In genomic region chr20:20017852-20018245, GRCh38 we compare ENCODE assay signal across 8 cellular contexts. TPM values are rescaled to one million over a fixed set of nuclear protein-coding genes. Genes with fewer than 3 reads are reported as not detected.
DNase-seq lines count a peak whose midpoint lies in the region; ATAC-seq and TF ChIP-seq lines count a peak whose summit lies in the region.

No MANE protein-coding gene starts in this region.

- BruUV-seq in mammary epithelial cell (replicated peaks; lab: Mats Ljungman, UMichigan) = no TSS peak

- TF ChIP-seq POLR2A in lower leg skin (IDR thresholded peaks at IDR 0.05) = no peak

- H3K9me3 ChIP-seq in mammary epithelial cell (replicated peaks; ENCODE audit: insufficient read depth, low read length) (no peaks in the 10 kb centered on the region), upper lobe of right lung (no peaks in the 10 kb centered on the region)

- H3K4me2 ChIP-seq in mammary epithelial cell (ENCODE audit: insufficient read depth, low read depth, low read length) = peak overlapping the region; percentile 97

- H3K36me3 ChIP-seq in mammary epithelial cell (ENCODE audit: insufficient read depth, low read length) = peaks cover 7% of the 10 kb centered on the region
- peaks cover 6% of the 10 kb centered on the region for H3K36me3 ChIP-seq in upper lobe of right lung

- ATAC-seq in GM19395 (IDR thresholded peaks at IDR 0.05; ENCODE audit: unreplicated experiment) (peak; percentile 3), upper lobe of right lung (no peak), GM21515 (IDR thresholded peaks at IDR 0.05; ENCODE audit: unreplicated experiment) (no peak)

- dilution Hi-C loops in mammary epithelial cell (cut with HindIII; ENCODE audit: low sequenced_read_pairs) = loop anchor here (5.0 kb wide), 1 partner anchor 34 kb away; the partner anchor contains the start of genes CFAP61 and CRNKL1

- peaks cover 2% of the 10 kb centered on the region for H4K20me1 ChIP-seq in mammary epithelial cell (ENCODE audit: insufficient read depth, low read length)

- CTCF ChIA-PET in mammary epithelial cell (lab: Charles Lee; ENCODE audit: low non-redundant PET) = no interaction called here

- H3K4me3 ChIP-seq in LNCaP clone FGC (ENCODE audit: low read depth, low read length) = peak overlapping the region; percentile 74
- H3K4me3 ChIP-seq in mammary epithelial cell (replicated peaks in 1 of 3; ENCODE audit: insufficient read depth in 1 of 3, low read depth in 2 of 3, low read length in 3 of 3) = peak overlapping the region; percentile 87 to 100 (median 97)
- peak overlapping the region; percentile 99 for H3K4me3 ChIP-seq in lower leg skin (ENCODE audit: low read depth, poor library complexity, severe bottlenecking)
- H3K4me3 ChIP-seq in upper lobe of right lung = peak overlapping the region; percentile 97

- WGBS in mammary epithelial cell (ENCODE audit: low coverage, missing lambda C conversion rate) = 0% methylated on average over 8 of the region's 16 CpGs
- WGBS in lower leg skin, 2 donors = 4 to 6% methylated on average over 11 to 16 of the region's 16 CpGs

- no peaks in the 10 kb centered on the region for H3K27me3 ChIP-seq in mammary epithelial cell (ENCODE audit: insufficient read depth, low read length)
- H3K27me3 ChIP-seq in upper lobe of right lung = no peaks in the 10 kb centered on the region

- in situ Hi-C loops in mammary epithelial cell (cut with MboI; ENCODE audit: low sequenced_read_pairs in 2 of 2) = no loop called here

- intact Hi-C loops in mammary epithelial cell (cut with micrococcal nuclease) = loop anchor here (1.0 to 2.0 kb wide), 4 partner anchors 15 to 329 kb away; no protein-coding TSS in a partner anchor
- intact Hi-C loops in lower leg skin (cut with DNase I; ENCODE audit: low total_unique reads) = no loop called here
- intact Hi-C loops in upper lobe of right lung (cut with DNase I) = no loop called here

- peak overlapping the region; percentile 95 for H3K9ac ChIP-seq in mammary epithelial cell (ENCODE audit: insufficient read depth, low read length)

- DNase-seq in LNCaP clone FGC (ENCODE audit: low read depth) (no peak), mammary epithelial cell (peak; percentile 36), lower leg skin (ENCODE audit: low spot score in 2 of 2) (no peak), upper lobe of right lung (no peak), SHP77 (lab: John Stamatoyannopoulos, UW) (no peak)

- TF ChIP-seq CTCF in 22Rv1 (IDR thresholded peaks at IDR 0.05) (no peak), LNCaP clone FGC (IDR thresholded peaks at IDR 0.05; ENCODE audit: control insufficient read depth, extremely low read depth, insufficient read depth) (no peak), mammary epithelial cell (conservative IDR thresholded peaks at IDR 0.05 in 1 of 2, IDR thresholded peaks at IDR 0.05 in 1 of 2; ENCODE audit: extremely low read depth in 1 of 2, insufficient read depth in 1 of 2, low read depth in 1 of 2, low read length in 2 of 2) (no peak), lower leg skin (IDR thresholded peaks at IDR 0.05) (no peak), upper lobe of right lung (IDR thresholded peaks at IDR 0.05) (no peak)

- H3K27ac ChIP-seq in 22Rv1 (peak overlapping the region; percentile 77), mammary epithelial cell (ENCODE audit: insufficient read depth, low read depth, low read length) (peak overlapping the region; percentile 82), upper lobe of right lung (peak overlapping the region; percentile 80)

- H2AFZ ChIP-seq in mammary epithelial cell (ENCODE audit: low read depth, low read length) = peak overlapping the region; percentile 88

- H3K4me1 ChIP-seq in mammary epithelial cell (ENCODE audit: insufficient read depth, low read length) (peaks cover 21% of the 10 kb centered on the region), upper lobe of right lung (peaks cover 27% of the 10 kb centered on the region)

- H3K79me2 ChIP-seq in mammary epithelial cell (ENCODE audit: insufficient read depth, low read length) = peaks cover 58% of the 10 kb centered on the region

RNA-seq across cellular contexts. Expression of gene NAA20, which starts 0.7 kb away (rescaled TPM):
- total RNA-seq in mammary epithelial cell = 100 to 1,000 TPM in 1 of 2 donors, 10 to 100 TPM in 1; 44.3 to 105 TPM
- polyA plus RNA-seq in mammary epithelial cell = 102 TPM
- 49.6 TPM for polyA minus RNA-seq in mammary epithelial cell
- total RNA-seq in lower leg skin = 10 to 100 TPM; 27.2 to 38.4 (median 33.1) TPM
- total RNA-seq in upper lobe of right lung = 63.1 TPM

RNA-seq across cellular contexts. Expression of gene CRNKL1, which starts 34.4 kb away (rescaled TPM):
- total RNA-seq in mammary epithelial cell = 10 to 100 TPM; 15.7 to 16.7 TPM
- polyA plus RNA-seq in mammary epithelial cell = 6.7 TPM
- 14.3 TPM for polyA minus RNA-seq in mammary epithelial cell
- 10 to 100 TPM; 19.5 to 25.3 (median 20.7) TPM for total RNA-seq in lower leg skin
- 20.2 TPM for total RNA-seq in upper lobe of right lung

RNA-seq across cellular contexts. Expression of gene CFAP61, which starts 34.5 kb away (rescaled TPM):
- total RNA-seq in mammary epithelial cell (under 1 TPM in 1 of 2 donors, not detected in 1; 0.67 TPM), lower leg skin (1 to 10 TPM in 2 of 4 donors, under 1 TPM in 2; 0.19 to 1.4 (median 1.1) TPM), upper lobe of right lung (not detected)
- polyA plus RNA-seq in mammary epithelial cell = 0.07 TPM
- not detected for polyA minus RNA-seq in mammary epithelial cell
